Comparison of ENCODE assay signal across 15 cellular contexts in genomic region chr19:29486961-29487360, GRCh38. TPM values are rescaled to one million over a fixed set of nuclear protein-coding genes. Genes with fewer than 3 reads are reported as not detected.
"Had no signal": no experiment of that assay in that cellular context is flagged by ENCODE, and none has a peak within 500 bp of the region (broad histone marks: within the 10 kb centered on the region; RNA-seq: fewer than 3 reads in every experiment).

No MANE protein-coding gene starts in this region.

RNA-seq across cellular contexts. Expression of gene VSTM2B, which starts 38.8 kb away (rescaled TPM):
- total RNA-seq: dermis blood vessel endothelial cell, endothelial cell of umbilical vein, epithelial cell of proximal tubule, esophagus squamous epithelium, gastrocnemius medialis, glomerular endothelial cell, heart right ventricle, kidney epithelial cell, left cardiac atrium, left lung, left ventricle myocardium superior, lower leg skin, lower lobe of right lung, lung microvascular endothelial cell, mononuclear cell had no signal
